24 cellular contexts compared by ENCODE assay signal in the genomic region with DNA sequence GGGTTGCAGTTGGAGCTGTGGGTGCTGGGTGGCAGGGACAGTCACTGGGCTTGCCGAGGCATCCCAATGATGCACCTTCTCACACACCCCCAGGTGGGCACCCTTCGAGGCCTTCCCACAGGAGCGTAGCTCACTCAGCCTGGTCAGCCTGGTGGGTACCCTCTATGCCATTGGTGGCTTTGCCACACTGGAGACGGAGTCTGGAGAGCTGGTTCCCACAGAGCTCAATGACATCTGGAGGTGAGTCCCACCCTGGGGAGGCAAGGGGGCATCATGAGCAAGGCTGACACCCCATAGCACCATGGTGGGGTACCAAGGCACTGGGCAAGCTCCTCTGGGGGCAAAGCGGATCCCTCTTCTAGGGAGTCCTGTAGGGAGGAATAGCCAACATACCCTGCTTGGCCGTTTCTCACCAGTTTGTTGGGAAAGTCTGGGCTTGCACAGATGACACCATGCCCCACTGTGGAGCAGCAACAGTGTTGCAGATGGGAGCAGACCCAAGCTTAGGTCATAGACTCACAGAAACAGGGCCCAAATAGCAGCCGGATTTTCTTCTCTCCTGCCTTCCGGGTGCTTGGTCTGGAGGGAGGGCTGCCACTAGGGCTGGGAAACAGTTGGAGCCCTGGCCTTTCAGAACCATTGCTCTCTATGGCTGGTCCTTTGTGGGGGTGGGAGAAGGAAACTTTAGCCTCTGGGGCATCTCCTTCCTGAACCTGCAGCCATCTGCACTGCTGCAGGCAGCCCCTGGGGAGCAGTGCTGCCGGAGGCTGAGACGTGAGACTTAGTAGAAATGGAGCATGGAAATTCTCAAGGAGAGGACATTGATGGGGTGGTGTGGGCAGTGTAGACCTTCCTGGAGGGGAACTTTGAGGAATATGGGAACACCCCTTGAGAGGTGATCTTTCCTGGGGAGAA. TPM values are rescaled to one million over a fixed set of nuclear protein-coding genes. Genes with fewer than 3 reads are reported as not detected.
DNase-seq lines count a peak whose midpoint lies in the region; ATAC-seq and TF ChIP-seq lines count a peak whose summit lies in the region.
"Had no signal": no experiment of that assay in that cellular context is flagged by ENCODE, and none has a peak within 500 bp of the region (broad histone marks: within the 10 kb centered on the region; RNA-seq: fewer than 3 reads in every experiment).

No MANE protein-coding gene starts in this region.

- TF ChIP-seq EP300 in suprapubic skin (IDR thresholded peaks at IDR 0.05) (no peak), gastroesophageal sphincter (IDR thresholded peaks at IDR 0.05) (no peak)

- ATAC-seq in gastroesophageal sphincter = no peak
- ATAC-seq: activated CD8-positive, alpha-beta T cell treated with anti-CD3 and anti-CD28 coated beads for 36 hours; activated naive CD4-positive, alpha-beta T cell treated with anti-CD3 and anti-CD28 coated beads, Interleukin-2, amount 50 U/mL, for 72 hours; activated T-cell treated with anti-CD3 and anti-CD28 coated beads, Interleukin-2, amount 50 U/mL, for 4 hours; body of pancreas; PC-3; stimulated activated memory B cell treated with anti-CD40 and anti-IgM and Interleukin-4, amounts not matched to agents 10 μg/mL and 1 μg/mL and 100 μg/mL, for 72 hours had no signal

- H3K9me3 ChIP-seq in suprapubic skin (no peaks in the 10 kb centered on the region), gastroesophageal sphincter (no peaks in the 10 kb centered on the region)
- H3K9me3 ChIP-seq: body of pancreas, SJSA1, tibial nerve had no signal

- TF ChIP-seq POLR2A in suprapubic skin (IDR thresholded peaks at IDR 0.05) = no peak
- no peak for TF ChIP-seq POLR2A in gastroesophageal sphincter (IDR thresholded peaks at IDR 0.05)

- H3K4me3 ChIP-seq in suprapubic skin = no peak overlapping the region
- no peak overlapping the region for H3K4me3 ChIP-seq in gastroesophageal sphincter
- H3K4me3 ChIP-seq: body of pancreas, SJSA1, tibial nerve had no signal

- H3K27ac ChIP-seq in angular gyrus (ENCODE audit: low read depth, low read length) = peak overlapping the region; percentile 77
- no peak overlapping the region for H3K27ac ChIP-seq in suprapubic skin
- no peak overlapping the region for H3K27ac ChIP-seq in gastroesophageal sphincter
- H3K27ac ChIP-seq: 22Rv1, body of pancreas, SJSA1, tibial nerve had no signal

- H3K27me3 ChIP-seq in suprapubic skin (peaks cover 7% of the 10 kb centered on the region), gastroesophageal sphincter (peaks cover 10% of the 10 kb centered on the region)
- H3K27me3 ChIP-seq: SJSA1, tibial nerve had no signal

- H3K36me3 ChIP-seq in suprapubic skin (no peaks in the 10 kb centered on the region), gastroesophageal sphincter (no peaks in the 10 kb centered on the region)
- H3K36me3 ChIP-seq: SJSA1, tibial nerve had no signal

- WGBS in suprapubic skin = 83% methylated on average over 6 of the region's 10 CpGs
- WGBS in gastroesophageal sphincter (ENCODE audit: low coverage in 1 of 2), 2 donors = 63 to 66% methylated on average over 2 to 7 of the region's 10 CpGs

- H3K4me1 ChIP-seq in suprapubic skin (peaks cover 1% of the 10 kb centered on the region), gastroesophageal sphincter (peaks cover 0 to 4% (median 2%) of the 10 kb centered on the region in 3 donors)
- H3K4me1 ChIP-seq: SJSA1 had no signal

- DNase-seq in DMS 273 (lab: John Stamatoyannopoulos, UW; ENCODE audit: unreplicated experiment) (peak; percentile 10), DMS 273 treated with DMSO at 0.1 percent for 48 hours (lab: John Stamatoyannopoulos, UW) (no peak), mesenteric fat pad (ENCODE audit: low spot score) (peak; percentile 78), suprapubic skin (ENCODE audit: low spot score in 2 of 2) (peak; percentile 49 to 62), NCI-H510A (lab: John Stamatoyannopoulos, UW) (no peak), NCI-H748 (lab: John Stamatoyannopoulos, UW; ENCODE audit: unreplicated experiment) (no peak)
- DNase-seq: activated CD8-positive, alpha-beta T cell treated with anti-CD3 and anti-CD28 coated beads for 36 hours; body of pancreas; cortex of kidney; GDM1; NCI-H146; NCI-H2171 treated with DMSO at 0.1 percent for 48 hours; NCI-H69; PC-3 had no signal

- no peak for TF ChIP-seq CTCF in suprapubic skin (IDR thresholded peaks at IDR 0.05)
- TF ChIP-seq CTCF in gastroesophageal sphincter (IDR thresholded peaks at IDR 0.05) = no peak

RNA-seq across cellular contexts. Expression of a gene that starts 5.7 kb away (rescaled TPM):
- not detected for total RNA-seq in mesenteric fat pad
- total RNA-seq in suprapubic skin = not detected
- not detected for total RNA-seq in gastroesophageal sphincter
- total RNA-seq: activated CD8-positive, alpha-beta T cell treated with anti-CD3 and anti-CD28 coated beads for 36 hours; activated naive CD4-positive, alpha-beta T cell treated with anti-CD3 and anti-CD28 coated beads, Interleukin-2, amount 50 U/mL, for 72 hours; activated T-cell treated with anti-CD3 and anti-CD28 coated beads, Interleukin-2, amount 50 U/mL, for 4 hours; body of pancreas; MCF 10A; PC-3; pulmonary artery endothelial cell; SJSA1 had no signal

RNA-seq across cellular contexts. Expression of a gene that starts 11.6 kb away (rescaled TPM):
- total RNA-seq in mesenteric fat pad (0.48 TPM), suprapubic skin (1 to 10 TPM in 1 of 4 donors, not detected in 3; 2.3 TPM), gastroesophageal sphincter (1 to 10 TPM in 1 of 4 donors, under 1 TPM in 1, not detected in 2; 0.23 to 1.2 TPM)
- total RNA-seq: activated CD8-positive, alpha-beta T cell treated with anti-CD3 and anti-CD28 coated beads for 36 hours; activated naive CD4-positive, alpha-beta T cell treated with anti-CD3 and anti-CD28 coated beads, Interleukin-2, amount 50 U/mL, for 72 hours; activated T-cell treated with anti-CD3 and anti-CD28 coated beads, Interleukin-2, amount 50 U/mL, for 4 hours; MCF 10A; PC-3; pulmonary artery endothelial cell; SJSA1 had no signal

RNA-seq across cellular contexts. Expression of a gene that starts 37.5 kb away (rescaled TPM):
- total RNA-seq in mesenteric fat pad = 58.2 TPM
- 10 to 100 TPM; 17.9 to 36.1 (median 20.7) TPM for total RNA-seq in suprapubic skin
- total RNA-seq in gastroesophageal sphincter = 100 to 1,000 TPM in 3 of 4 donors, 10 to 100 TPM in 1; 86.8 to 152 (median 110) TPM

Comparison
In these comparisons a context has a peak if more than half of its experiments do, and no peak if none do; other contexts are left out.
1. DNase-seq: peak in DMS 273 (single experiment), mesenteric fat pad (single experiment) and suprapubic skin (2 of 2); none in DMS 273 treated with DMSO at 0.1 percent for 48 hours (single experiment), NCI-H510A (single experiment) and NCI-H748 (single experiment).